In the genomic region with DNA sequence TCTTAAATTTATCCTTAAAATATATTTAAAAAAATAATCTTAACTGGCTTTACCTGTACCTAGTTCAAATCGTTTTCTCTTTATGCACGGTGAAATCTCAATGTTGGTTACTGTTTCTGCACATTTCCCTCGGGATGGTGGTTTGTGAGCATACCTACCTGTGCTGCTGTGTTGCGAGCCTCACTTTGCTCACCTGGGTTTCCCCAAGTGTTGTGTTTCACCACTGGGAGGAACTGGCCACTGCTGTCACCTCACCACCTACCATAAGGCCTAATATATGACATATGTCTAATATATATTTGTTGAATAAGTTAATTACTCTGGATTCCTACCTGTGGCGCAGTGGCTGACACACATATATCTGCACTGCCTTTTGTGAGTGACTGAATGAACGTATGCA, we compare ENCODE assay signal across 18 cellular contexts.
DNase-seq lines count a peak whose midpoint lies in the region; ATAC-seq, FAIRE-seq and TF ChIP-seq lines count a peak whose summit lies in the region.
"Had no signal": no experiment of that assay in that cellular context is flagged by ENCODE, and none has a peak within 500 bp of the region (broad histone marks: within the 10 kb centered on the region; RNA-seq: fewer than 3 reads in every experiment).

No MANE protein-coding gene starts in this region.

- POLR2A ChIA-PET in GM12878 (lab: Charles Lee) = no interaction called here

- RAD21 ChIA-PET in GM12878 (lab: Charles Lee; ENCODE audit: unreplicated experiment) = no interaction called here

- BruUV-seq in GM12878 (replicated peaks; lab: Mats Ljungman, UMichigan) = no TSS peak

- H3K4me1 ChIP-seq in GM12878 (ENCODE audit: control insufficient read depth, insufficient read depth, low read length) = peaks cover 40% of the 10 kb centered on the region

- 17% methylated on average over 6 of the region's 6 CpGs for WGBS in GM12878 (ENCODE audit: insufficient coverage, insufficient replicate concordance, low lambda C conversion rate, missing lambda C conversion rate)

- SMC1A ChIA-PET in GM12878 (lab: Charles Lee; ENCODE audit: uncharacterized antibody, unreplicated experiment) = no interaction called here

- H3K27ac ChIP-seq in GM12878 (ENCODE audit: control insufficient read depth, insufficient read depth) = peak overlapping the region; percentile 65
- H3K27ac ChIP-seq: PC-9, thyroid gland had no signal

- H3K4me2 ChIP-seq in GM12878 (ENCODE audit: control insufficient read depth, insufficient read depth) = peak overlapping the region; percentile 53
- H3K4me2 ChIP-seq: GM23338, PC-9 had no signal

- H2AFZ ChIP-seq in GM12878 (ENCODE audit: control insufficient read depth, low read depth, low read length) = no peak overlapping the region
- H2AFZ ChIP-seq: GM23338, PC-9 had no signal

- no peaks in the 10 kb centered on the region for H4K20me1 ChIP-seq in GM12878 (ENCODE audit: control insufficient read depth, insufficient read depth)

- no peak overlapping the region for H3K27ac Mint-ChIP-seq in immature natural killer cell
- H3K27ac Mint-ChIP-seq: activated CD4-positive, alpha-beta memory T cell treated with anti-CD3 and anti-CD28 coated beads for 36 hours; activated T-helper 1 cell treated with anti-CD3 and anti-CD28 coated beads, Interleukin-12 subunit alpha, Interleukin-12 subunit beta, Interleukin-2, Interleukin-4 antibody, amounts not matched to agents 30 ng/mL and 10 ng/mL and 1 ng/mL, durations not matched to agents 14 hours and 24 hours and 36 hours; GM23338 had no signal

- intact Hi-C loops in GM12878 (cut with micrococcal nuclease; ENCODE audit: unreplicated experiment) (loop anchor here (1.0 to 10.0 kb wide), 8 partner anchors 22 to 486 kb away; no protein-coding TSS in a partner anchor), cardiac septum (cut with DNase I) (no loop called here)

- CTCF ChIA-PET in GM12878 (lab: Yijun Ruan, JAX) = no interaction called here

- in situ Hi-C loops in GM12878 (cut with MboI) = no loop called here

- no peaks in the 10 kb centered on the region for H3K27me3 ChIP-seq in GM12878 (replicated peaks in 1 of 2; ENCODE audit: control insufficient read depth in 2 of 2, insufficient read depth in 2 of 2, low read length in 1 of 2)
- H3K27me3 ChIP-seq: BE2C, thyroid gland had no signal

- FAIRE-seq in GM12878 (lab: Jason Lieb, UNC) = no peak

- DNase-seq in GM12878 (ENCODE audit: low read depth, low spot score) (peak; percentile 60), cardiac septum (ENCODE audit: low spot score) (no peak), T1000 (lab: John Stamatoyannopoulos, UW) (no peak), immature natural killer cell (no peak)
- DNase-seq: activated CD4-positive, alpha-beta memory T cell treated with anti-CD3 and anti-CD28 coated beads for 36 hours; BE2C; foreskin fibroblast; Kasumi-1; NCI-H524; PC-9; thyroid gland had no signal

- no peaks in the 10 kb centered on the region for H3K79me2 ChIP-seq in GM12878 (ENCODE audit: control insufficient read depth, insufficient read depth, low read length)

- H3K27me3 Mint-ChIP-seq in immature natural killer cell (ENCODE audit: low read depth in 3 of 3) = no peaks in the 10 kb centered on the region
- H3K27me3 Mint-ChIP-seq: activated CD4-positive, alpha-beta memory T cell treated with anti-CD3 and anti-CD28 coated beads for 36 hours had no signal

- H3K36me3 Mint-ChIP-seq in immature natural killer cell = no peaks in the 10 kb centered on the region
- H3K36me3 Mint-ChIP-seq: activated CD4-positive, alpha-beta memory T cell treated with anti-CD3 and anti-CD28 coated beads for 36 hours had no signal

- TF ChIP-seq RAD21 in GM12878 (IDR thresholded peaks at IDR 0.05; ENCODE audit: insufficient read depth, low read depth, low read length) = no peak

- no peak overlapping the region for H3K9ac ChIP-seq in GM12878 (ENCODE audit: control insufficient read depth, insufficient read depth, low read length)

- no peak overlapping the region for H3K4me3 Mint-ChIP-seq in immature natural killer cell
- H3K4me3 Mint-ChIP-seq: activated CD4-positive, alpha-beta memory T cell treated with anti-CD3 and anti-CD28 coated beads for 36 hours; activated T-helper 1 cell treated with anti-CD3 and anti-CD28 coated beads, Interleukin-12 subunit alpha, Interleukin-12 subunit beta, Interleukin-2, Interleukin-4 antibody, amounts not matched to agents 30 ng/mL and 10 ng/mL and 1 ng/mL, durations not matched to agents 14 hours and 24 hours and 36 hours; GM23338 had no signal

- no peak for TF ChIP-seq CTCF in GM12878 (IDR thresholded peaks at IDR 0.05 in 2 of 3, conservative IDR thresholded peaks at IDR 0.05 in 1 of 3; ENCODE audit: control insufficient read depth in 2 of 3, extremely low read depth in 1 of 3, insufficient read depth in 1 of 3, low read depth in 3 of 3, low read length in 3 of 3)

- no peak for TF ChIP-seq POLR2A in GM12878 (IDR thresholded peaks at IDR 0.05; ENCODE audit: low read depth, low read length)

- H3K36me3 ChIP-seq in GM12878 (ENCODE audit: control insufficient read depth in 2 of 2, insufficient read depth in 2 of 2, low read length in 1 of 2) = no peaks in the 10 kb centered on the region
- H3K36me3 ChIP-seq: BE2C, thyroid gland had no signal

- H3K4me1 Mint-ChIP-seq in immature natural killer cell = no peaks in the 10 kb centered on the region

- TF ChIP-seq EP300 in GM12878 (IDR thresholded peaks at IDR 0.05; ENCODE audit: borderline replicate concordance in 1 of 2, control insufficient read depth in 1 of 2, low read depth in 2 of 2, low read length in 2 of 2) = no peak

- H3K9me3 ChIP-seq in GM12878 (replicated peaks; ENCODE audit: control insufficient read depth, insufficient read depth, low read length) = peaks cover 2% of the 10 kb centered on the region; the same call in 1 of the 3 replicates
- H3K9me3 ChIP-seq: BE2C, thyroid gland had no signal

- peaks cover 8 to 34% (median 10%) of the 10 kb centered on the region in 6 donors for H3K9me3 Mint-ChIP-seq in immature natural killer cell
- H3K9me3 Mint-ChIP-seq: activated T-helper 1 cell treated with anti-CD3 and anti-CD28 coated beads, Interleukin-12 subunit alpha, Interleukin-12 subunit beta, Interleukin-2, Interleukin-4 antibody, amounts not matched to agents 30 ng/mL and 10 ng/mL and 1 ng/mL, durations not matched to agents 14 hours and 24 hours and 36 hours; GM23338 had no signal

- H3K4me3 ChIP-seq in GM12878 = no peak overlapping the region
- H3K4me3 ChIP-seq: GM23338, PC-9, thyroid gland had no signal

- ATAC-seq in GM18868 (IDR thresholded peaks at IDR 0.05; ENCODE audit: unreplicated experiment) = peak; percentile 17
- ATAC-seq in GM21423 (IDR thresholded peaks at IDR 0.05; ENCODE audit: unreplicated experiment) = peak; percentile 19
- ATAC-seq in HG03103 (IDR thresholded peaks at IDR 0.05; ENCODE audit: low read depth, unreplicated experiment) = peak; percentile 6
- ATAC-seq in GM12878 = peak; percentile 59
- ATAC-seq in activated CD4-positive, CD25-positive, alpha-beta regulatory T cell treated with anti-CD3 and anti-CD28 coated beads, Interleukin-2, amount 50 U/mL, for 24 hours = no peak
- ATAC-seq: GM23338, left lobe of liver had no signal

TF ChIP-seq in GM12878, 131 proteins besides CTCF, POLR2A, EP300 and RAD21 (continues in another document):
- TF ChIP-seq, protein P1, sequence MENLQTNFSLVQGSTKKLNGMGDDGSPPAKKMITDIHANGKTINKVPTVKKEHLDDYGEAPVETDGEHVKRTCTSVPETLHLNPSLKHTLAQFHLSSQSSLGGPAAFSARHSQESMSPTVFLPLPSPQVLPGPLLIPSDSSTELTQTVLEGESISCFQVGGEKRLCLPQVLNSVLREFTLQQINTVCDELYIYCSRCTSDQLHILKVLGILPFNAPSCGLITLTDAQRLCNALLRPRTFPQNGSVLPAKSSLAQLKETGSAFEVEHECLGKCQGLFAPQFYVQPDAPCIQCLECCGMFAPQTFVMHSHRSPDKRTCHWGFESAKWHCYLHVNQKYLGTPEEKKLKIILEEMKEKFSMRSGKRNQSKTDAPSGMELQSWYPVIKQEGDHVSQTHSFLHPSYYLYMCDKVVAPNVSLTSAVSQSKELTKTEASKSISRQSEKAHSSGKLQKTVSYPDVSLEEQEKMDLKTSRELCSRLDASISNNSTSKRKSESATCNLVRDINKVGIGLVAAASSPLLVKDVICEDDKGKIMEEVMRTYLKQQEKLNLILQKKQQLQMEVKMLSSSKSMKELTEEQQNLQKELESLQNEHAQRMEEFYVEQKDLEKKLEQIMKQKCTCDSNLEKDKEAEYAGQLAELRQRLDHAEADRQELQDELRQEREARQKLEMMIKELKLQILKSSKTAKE (IDR thresholded peaks at IDR 0.05; ENCODE audit: low read depth, poor library complexity, severe bottlenecking) = no peak
- TF ChIP-seq BMI1 (IDR thresholded peaks at IDR 0.05; ENCODE audit: borderline replicate concordance) (no peak), MEF2A (IDR thresholded peaks at IDR 0.05; ENCODE audit: insufficient read depth, low read depth, low read length) (no peak), ETV6 (conservative IDR thresholded peaks at IDR 0.05 in 1 of 2, IDR thresholded peaks at IDR 0.05 in 1 of 2; ENCODE audit: borderline replicate concordance in 1 of 2, low read depth in 1 of 2) (no peak), MYB (IDR thresholded peaks at IDR 0.05; ENCODE audit: borderline replicate concordance, low read depth, low read length) (no peak), BACH1 (IDR thresholded peaks at IDR 0.05; ENCODE audit: borderline replicate concordance) (no peak), RFX5 (IDR thresholded peaks at IDR 0.05; ENCODE audit: low read depth, low read length) (no peak), BCL11A (IDR thresholded peaks at IDR 0.05; ENCODE audit: low read depth, low read length) (0 out of 2 replicates have a peak, but pooled peaks have one; percentile 16)
- TF ChIP-seq, protein P2, sequence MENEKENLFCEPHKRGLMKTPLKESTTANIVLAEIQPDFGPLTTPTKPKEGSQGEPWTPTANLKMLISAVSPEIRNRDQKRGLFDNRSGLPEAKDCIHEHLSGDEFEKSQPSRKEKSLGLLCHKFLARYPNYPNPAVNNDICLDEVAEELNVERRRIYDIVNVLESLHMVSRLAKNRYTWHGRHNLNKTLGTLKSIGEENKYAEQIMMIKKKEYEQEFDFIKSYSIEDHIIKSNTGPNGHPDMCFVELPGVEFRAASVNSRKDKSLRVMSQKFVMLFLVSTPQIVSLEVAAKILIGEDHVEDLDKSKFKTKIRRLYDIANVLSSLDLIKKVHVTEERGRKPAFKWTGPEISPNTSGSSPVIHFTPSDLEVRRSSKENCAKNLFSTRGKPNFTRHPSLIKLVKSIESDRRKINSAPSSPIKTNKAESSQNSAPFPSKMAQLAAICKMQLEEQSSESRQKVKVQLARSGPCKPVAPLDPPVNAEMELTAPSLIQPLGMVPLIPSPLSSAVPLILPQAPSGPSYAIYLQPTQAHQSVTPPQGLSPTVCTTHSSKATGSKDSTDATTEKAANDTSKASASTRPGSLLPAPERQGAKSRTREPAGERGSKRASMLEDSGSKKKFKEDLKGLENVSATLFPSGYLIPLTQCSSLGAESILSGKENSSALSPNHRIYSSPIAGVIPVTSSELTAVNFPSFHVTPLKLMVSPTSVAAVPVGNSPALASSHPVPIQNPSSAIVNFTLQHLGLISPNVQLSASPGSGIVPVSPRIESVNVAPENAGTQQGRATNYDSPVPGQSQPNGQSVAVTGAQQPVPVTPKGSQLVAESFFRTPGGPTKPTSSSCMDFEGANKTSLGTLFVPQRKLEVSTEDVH (IDR thresholded peaks at IDR 0.05; ENCODE audit: low read depth, partially characterized antibody) = no peak

Comparison
In these comparisons a context has a peak if more than half of its experiments do, and no peak if none do; other contexts are left out.
1. ATAC-seq: peak in GM18868 (single experiment), GM21423 (single experiment), HG03103 (single experiment) and GM12878 (single experiment); none in activated CD4-positive, CD25-positive, alpha-beta regulatory T cell treated with anti-CD3 and anti-CD28 coated beads, Interleukin-2, amount 50 U/mL, for 24 hours (0 of 2).